In genomic region chr6:34887753-34888440, GRCh38 we compare ENCODE assay signal across 7 cellular contexts. TPM values are rescaled to one million over a fixed set of nuclear protein-coding genes. Genes with fewer than 3 reads are reported as not detected.
DNase-seq lines count a peak whose midpoint lies in the region; ATAC-seq and TF ChIP-seq lines count a peak whose summit lies in the region.

Gene TAF11 (minus strand): TSS chr6:34888042. CDS start chr6:34887957, 85 bp downstream.

- DNase-seq in NCI-H2171 (lab: John Stamatoyannopoulos, UW): peak; percentile 95
- DNase-seq in UCSD-AML1 (lab: John Stamatoyannopoulos, UW; ENCODE audit: unreplicated experiment): peak; percentile 88
- peak; percentile 85 for DNase-seq in iPS DF 19.7 (ENCODE audit: low read depth, low spot score)
- peak; percentile 96 for DNase-seq in sciatic nerve (ENCODE audit: low spot score)

- ATAC-seq in GM18520 (IDR thresholded peaks at IDR 0.05; ENCODE audit: unreplicated experiment) (peak; percentile 70), HG03095 (IDR thresholded peaks at IDR 0.05; ENCODE audit: unreplicated experiment) (peak; percentile 60), sciatic nerve (peak; percentile 98)

- peak within 1 kb of the TSS; percentile 97 to 100 (median 100) for H3K4me3 Mint-ChIP-seq in brain

- TF ChIP-seq CTCF in brain (conservative IDR thresholded peaks at IDR 0.05): no peak

- peaks cover 28% of the 10 kb centered on the region for H3K36me3 Mint-ChIP-seq in brain

- intact Hi-C loops in sciatic nerve (cut with DNase I): no loop called here

- peaks cover 57% of the 10 kb centered on the region for H3K4me1 Mint-ChIP-seq in brain

- peaks cover 16% of the 10 kb centered on the region for H3K27me3 Mint-ChIP-seq in brain

- peak within 1 kb of the TSS; percentile 98 to 99 (median 98) for H3K27ac Mint-ChIP-seq in brain

- peaks cover 0 to 2% (median 0%) of the 10 kb centered on the region in 5 experiments for H3K9me3 Mint-ChIP-seq in brain

RNA-seq across cellular contexts. Expression of gene TAF11, which starts in this region (rescaled TPM):
- polyA plus RNA-seq in brain (ENCODE audit: insufficient read depth, low read depth, low replicate concordance): 48.1 TPM
- 18.7 TPM for total RNA-seq in sciatic nerve

Comparison
In these comparisons a context has a peak if more than half of its experiments do, and no peak if none do; other contexts are left out.
1. Peak in every context shown above with its lines: DNase-seq and ATAC-seq.